20 cellular contexts compared by ENCODE assay signal in the genomic region with DNA sequence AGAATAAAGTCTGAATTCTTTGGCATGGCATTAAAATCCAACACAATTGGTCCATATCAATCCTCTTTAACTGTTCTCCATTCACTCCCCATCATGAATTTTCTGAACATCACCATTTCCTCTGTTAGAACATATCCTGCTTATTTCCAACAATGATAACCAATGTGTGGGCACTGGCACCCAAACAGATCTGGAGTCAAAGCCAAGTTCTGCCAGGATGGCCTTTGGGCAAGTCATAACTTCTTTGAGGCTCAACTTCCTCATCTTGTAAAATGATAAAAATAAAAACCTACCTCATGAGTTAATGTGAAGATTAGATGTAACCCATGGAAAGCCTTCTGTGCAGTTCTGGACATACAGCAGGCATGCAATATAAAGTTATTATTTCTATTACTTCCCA.
"Had no signal": no experiment of that assay in that cellular context is flagged by ENCODE, and none has a peak within 500 bp of the region (broad histone marks: within the 10 kb centered on the region; RNA-seq: fewer than 3 reads in every experiment).

No MANE protein-coding gene starts in this region.

- H3K27me3 Mint-ChIP-seq: brain, naive B cell had no signal

- H3K27ac ChIP-seq: foreskin keratinocyte, heart left ventricle, right atrium auricular region, skin epidermis had no signal

- H3K4me3 Mint-ChIP-seq: activated T-cell treated with anti-CD3 and anti-CD28 coated beads, Interleukin-2, amount 50 U/mL, for 24 hours; brain; mesothelial cell of epicardium; T-helper 17 cell had no signal

- H3K36me3 ChIP-seq: heart left ventricle, right atrium auricular region had no signal

- H3K4me1 Mint-ChIP-seq: T-helper 17 cell had no signal

- DNase-seq: activated effector memory CD4-positive, alpha-beta T cell treated with anti-CD3 and anti-CD28 coated beads, Interleukin-2, amount 50 U/mL, for 16 hours; activated T-cell treated with anti-CD3 and anti-CD28 coated beads, Interleukin-2, amount 50 U/mL, for 24 hours; amniotic stem cell; cerebellar nuclear complex; foreskin keratinocyte; heart left ventricle; left ventricle myocardium superior; naive B cell; posterior cingulate gyrus; T-helper 17 cell had no signal

- H3K36me3 Mint-ChIP-seq: activated naive CD4-positive, alpha-beta T cell treated with anti-CD3 and anti-CD28 coated beads, Interleukin-2, amount 50 U/mL, for 72 hours; naive B cell had no signal

- FAIRE-seq: endometrium, islet of Langerhans, TTC549 had no signal

- H3K4me3 ChIP-seq: heart left ventricle, right atrium auricular region, skin epidermis had no signal

- H3K27ac Mint-ChIP-seq: activated naive CD4-positive, alpha-beta T cell treated with anti-CD3 and anti-CD28 coated beads, Interleukin-2, amount 50 U/mL, for 72 hours; activated T-cell treated with anti-CD3 and anti-CD28 coated beads, Interleukin-2, amount 50 U/mL, for 24 hours; brain; mesothelial cell of epicardium; T-helper 17 cell had no signal

- ATAC-seq: activated CD4-positive, CD25-positive, alpha-beta regulatory T cell treated with anti-CD3 and anti-CD28 coated beads, Interleukin-2, amount 50 U/mL, for 24 hours; activated naive CD4-positive, alpha-beta T cell treated with anti-CD3 and anti-CD28 coated beads, Interleukin-2, amount 50 U/mL, for 72 hours; foreskin keratinocyte; heart left ventricle; left ventricle myocardium superior; SK-N-SH treated with all-trans-retinoic acid at 6 μM for 48 hours; T-helper 17 cell had no signal

- H3K9me3 ChIP-seq: right atrium auricular region had no signal

- H3K9me3 Mint-ChIP-seq: activated naive CD4-positive, alpha-beta T cell treated with anti-CD3 and anti-CD28 coated beads, Interleukin-2, amount 50 U/mL, for 72 hours; naive B cell had no signal

- H3K27me3 ChIP-seq: foreskin keratinocyte, heart left ventricle, right atrium auricular region had no signal
